Comparison of ENCODE assay signal across 21 cellular contexts in the genomic region with DNA sequence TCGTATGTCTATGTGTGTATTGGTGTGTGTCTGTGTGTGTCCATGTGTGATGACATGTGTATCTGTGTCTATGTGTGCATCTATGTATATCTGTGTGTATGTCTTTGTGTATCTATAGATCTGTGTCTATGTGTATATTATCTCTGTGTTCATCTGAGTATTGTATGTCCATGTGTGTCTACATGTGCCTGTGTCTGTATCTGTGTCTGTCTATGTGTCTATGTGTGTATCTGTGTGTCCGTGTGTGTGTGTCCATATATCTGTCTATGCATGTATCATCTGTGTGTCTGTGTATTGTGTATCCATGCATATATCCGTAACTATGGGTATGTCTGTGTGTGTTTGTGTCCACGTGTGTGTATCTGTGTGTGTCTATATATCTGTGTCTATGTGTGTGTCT. TPM values are rescaled to one million over a fixed set of nuclear protein-coding genes. Genes with fewer than 3 reads are reported as not detected.
DNase-seq lines count a peak whose midpoint lies in the region; ATAC-seq and TF ChIP-seq lines count a peak whose summit lies in the region.
"Had no signal": no experiment of that assay in that cellular context is flagged by ENCODE, and none has a peak within 500 bp of the region (broad histone marks: within the 10 kb centered on the region; RNA-seq: fewer than 3 reads in every experiment).

No MANE protein-coding gene starts in this region.

- H3K9me3 ChIP-seq in naive thymus-derived CD4-positive, alpha-beta T cell (ENCODE audit: control insufficient read depth in 2 of 3, low read length in 3 of 3): no peaks in the 10 kb centered on the region
- H3K9me3 ChIP-seq: SJCRH30 had no signal

- H3K4me1 Mint-ChIP-seq in GM23338: peaks cover 52% of the 10 kb centered on the region
- H3K4me1 Mint-ChIP-seq in WTC11: peaks cover 50% of the 10 kb centered on the region
- H3K4me1 Mint-ChIP-seq in naive thymus-derived CD4-positive, alpha-beta T cell: peaks cover 0 to 6% (median 4%) of the 10 kb centered on the region in 7 donors
- H3K4me1 Mint-ChIP-seq in type B pancreatic cell (ENCODE audit: unreplicated experiment): peaks cover 17% of the 10 kb centered on the region

- H3K36me3 Mint-ChIP-seq in GM23338 (ENCODE audit: low read depth) (peaks cover 9% of the 10 kb centered on the region), WTC11 (no peaks in the 10 kb centered on the region), type B pancreatic cell (peaks cover 6% of the 10 kb centered on the region)
- H3K36me3 Mint-ChIP-seq in naive thymus-derived CD4-positive, alpha-beta T cell: no peaks in the 10 kb centered on the region
- H3K36me3 Mint-ChIP-seq: CD4-positive, CD25-positive, alpha-beta regulatory T cell had no signal

- peaks cover 10% of the 10 kb centered on the region; the same call in 1 of the 2 replicates for H3F3A ChIP-seq in GM23338 (replicated peaks; ENCODE audit: low read depth)

- no peak overlapping the region for H3K4me3 ChIP-seq in GM23338
- no peak overlapping the region for H3K4me3 ChIP-seq in naive thymus-derived CD4-positive, alpha-beta T cell (ENCODE audit: low read length)
- H3K4me3 ChIP-seq: GM12878, SJCRH30 had no signal

- intact Hi-C loops in naive thymus-derived CD4-positive, alpha-beta T cell (cut with micrococcal nuclease): no loop called here

- H4K20me1 ChIP-seq in GM23338 (replicated peaks; ENCODE audit: insufficient read depth): 0 out of 2 replicates have a peak, but pooled peaks cover 4% of the 10 kb centered on the region

- H3K79me2 ChIP-seq in GM23338 (replicated peaks; ENCODE audit: insufficient read depth): peaks cover 14% of the 10 kb centered on the region

- H3K9me3 Mint-ChIP-seq in GM23338 (0 out of 3 replicates have a peak, but pooled peaks cover 5% of the 10 kb centered on the region), WTC11 (no peaks in the 10 kb centered on the region), type B pancreatic cell (no peaks in the 10 kb centered on the region)
- no peaks in the 10 kb centered on the region for H3K9me3 Mint-ChIP-seq in naive thymus-derived CD4-positive, alpha-beta T cell

- TF ChIP-seq CTCF in GM23338 (conservative IDR thresholded peaks at IDR 0.05; ENCODE audit: low read depth in 2 of 2) (no peak), WTC11 (IDR thresholded peaks at IDR 0.05) (no peak), type B pancreatic cell (conservative IDR thresholded peaks at IDR 0.05) (no peak)

- no peak for ATAC-seq in GM23338
- ATAC-seq in WTC11: no peak
- no peak for ATAC-seq in naive thymus-derived CD4-positive, alpha-beta T cell
- ATAC-seq in HG02588 (IDR thresholded peaks at IDR 0.05; ENCODE audit: unreplicated experiment): no peak
- ATAC-seq: GM12878, HCT116 had no signal

- H3K4me2 ChIP-seq in GM23338: peak overlapping the region; percentile 67; the same call in 1 of the 2 replicates

- CTCF ChIA-PET in WTC11 (lab: Charles Lee): interaction anchor here (1.0 to 2.9 kb wide), 8 partner anchors 10 to 134 kb away, joined by 3 to 18 read pairs (median 6); no protein-coding TSS in a partner anchor
- CTCF ChIA-PET in naive thymus-derived CD4-positive, alpha-beta T cell (lab: Charles Lee): no interaction called here

- H2AFZ ChIP-seq in GM23338: no peak overlapping the region

- H3K4me3 Mint-ChIP-seq in GM23338: no peak overlapping the region; the same call in 2 of the 3 replicates
- no peak overlapping the region for H3K4me3 Mint-ChIP-seq in WTC11
- H3K4me3 Mint-ChIP-seq in naive thymus-derived CD4-positive, alpha-beta T cell: peak overlapping the region in 6 of 10 donors; percentile 1 to 40 (median 24)
- H3K4me3 Mint-ChIP-seq in type B pancreatic cell: peak overlapping the region; percentile 21
- H3K4me3 Mint-ChIP-seq: CD4-positive, CD25-positive, alpha-beta regulatory T cell had no signal

- DNase-seq in GM23338 (ENCODE audit: low spot score): no peak
- no peak for DNase-seq in WTC11 (ENCODE audit: low spot score)
- DNase-seq in naive thymus-derived CD4-positive, alpha-beta T cell: no peak
- no peak for DNase-seq in type B pancreatic cell (ENCODE audit: extremely low spot score, unreplicated experiment)
- DNase-seq in activated CD4-positive, CD25-positive, alpha-beta regulatory T cell (lab: John Stamatoyannopoulos, UW): no peak
- DNase-seq in SHP77 treated with DMSO at 0.1 percent for 48 hours (lab: John Stamatoyannopoulos, UW): no peak
- DNase-seq in dermis blood vessel endothelial cell: no peak
- DNase-seq: CD4-positive, CD25-positive, alpha-beta regulatory T cell; COR-L47; Karpas-422; NCI-H1092; NCI-H1417 treated with DMSO at 0.1 percent for 48 hours; NCI-H1694 treated with DMSO at 0.1 percent for 48 hours; NCI-H2081; NCI-H2227 treated with DMSO at 0.1 percent for 48 hours; OCI-M1; SJCRH30 had no signal

- H3K4me1 ChIP-seq in GM23338 (ENCODE audit: insufficient read depth): peaks cover 20% of the 10 kb centered on the region
- H3K4me1 ChIP-seq in naive thymus-derived CD4-positive, alpha-beta T cell (ENCODE audit: control insufficient read depth in 2 of 2, insufficient read depth in 2 of 2, low read length in 2 of 2): no peaks in the 10 kb centered on the region

- H3K36me3 ChIP-seq in GM23338 (ENCODE audit: insufficient read depth): no peaks in the 10 kb centered on the region
- H3K36me3 ChIP-seq in naive thymus-derived CD4-positive, alpha-beta T cell (ENCODE audit: control insufficient read depth in 2 of 3, insufficient read depth in 3 of 3, low read length in 3 of 3): no peaks in the 10 kb centered on the region
- H3K36me3 ChIP-seq: SJCRH30 had no signal

- no peak overlapping the region for H3K27ac Mint-ChIP-seq in GM23338
- H3K27ac Mint-ChIP-seq in WTC11: peak overlapping the region; percentile 18; the same call in 1 of the 2 replicates
- no peak overlapping the region for H3K27ac Mint-ChIP-seq in naive thymus-derived CD4-positive, alpha-beta T cell
- H3K27ac Mint-ChIP-seq in type B pancreatic cell: peak overlapping the region; percentile 3

- no peak overlapping the region for H3K27ac ChIP-seq in GM23338 (ENCODE audit: low read depth)
- H3K27ac ChIP-seq in naive thymus-derived CD4-positive, alpha-beta T cell (ENCODE audit: low read depth, low read length): no peak overlapping the region
- H3K27ac ChIP-seq: HL-60, SJCRH30 had no signal

- POLR2A ChIA-PET in WTC11 (lab: Charles Lee): no interaction called here
- POLR2A ChIA-PET in naive thymus-derived CD4-positive, alpha-beta T cell (lab: Charles Lee): no interaction called here

- no peaks in the 10 kb centered on the region for H3K27me3 ChIP-seq in GM23338 (ENCODE audit: insufficient read depth)
- peaks cover 0 to 5% of the 10 kb centered on the region in 2 donors for H3K27me3 ChIP-seq in naive thymus-derived CD4-positive, alpha-beta T cell (ENCODE audit: control insufficient read depth in 2 of 2, insufficient read depth in 2 of 2, low read length in 2 of 2)
- H3K27me3 ChIP-seq: SJCRH30 had no signal

- peaks cover 21% of the 10 kb centered on the region for H3K27me3 Mint-ChIP-seq in GM23338 (ENCODE audit: insufficient read depth, low read depth, poor library complexity)
- peaks cover 5% of the 10 kb centered on the region; the same call in 1 of the 2 replicates for H3K27me3 Mint-ChIP-seq in WTC11 (ENCODE audit: low read depth)
- peaks cover 20 to 33% (median 29%) of the 10 kb centered on the region in 5 donors for H3K27me3 Mint-ChIP-seq in naive thymus-derived CD4-positive, alpha-beta T cell
- H3K27me3 Mint-ChIP-seq in type B pancreatic cell: peaks cover 28% of the 10 kb centered on the region

- H3K9me2 ChIP-seq in GM23338 (ENCODE audit: insufficient read depth): no peaks in the 10 kb centered on the region

TF ChIP-seq in GM23338, 12 proteins besides CTCF, POLR2A, EP300 and RAD21 (continues in another document):
- TF ChIP-seq EZH2phosphoT487 (IDR thresholded peaks at IDR 0.05; ENCODE audit: unreplicated experiment): no peak
- TF ChIP-seq, protein P1, sequence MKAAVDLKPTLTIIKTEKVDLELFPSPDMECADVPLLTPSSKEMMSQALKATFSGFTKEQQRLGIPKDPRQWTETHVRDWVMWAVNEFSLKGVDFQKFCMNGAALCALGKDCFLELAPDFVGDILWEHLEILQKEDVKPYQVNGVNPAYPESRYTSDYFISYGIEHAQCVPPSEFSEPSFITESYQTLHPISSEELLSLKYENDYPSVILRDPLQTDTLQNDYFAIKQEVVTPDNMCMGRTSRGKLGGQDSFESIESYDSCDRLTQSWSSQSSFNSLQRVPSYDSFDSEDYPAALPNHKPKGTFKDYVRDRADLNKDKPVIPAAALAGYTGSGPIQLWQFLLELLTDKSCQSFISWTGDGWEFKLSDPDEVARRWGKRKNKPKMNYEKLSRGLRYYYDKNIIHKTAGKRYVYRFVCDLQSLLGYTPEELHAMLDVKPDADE (IDR thresholded peaks at IDR 0.05): no peak
- no peak for TF ChIP-seq JUNB (IDR thresholded peaks at IDR 0.05; ENCODE audit: unreplicated experiment)
- no peak for TF ChIP-seq POLR2AphosphoS5 (IDR thresholded peaks at IDR 0.05; ENCODE audit: low read depth)
- TF ChIP-seq CREB1 (CRISPR knock-in tag; IDR thresholded peaks at IDR 0.05; ENCODE audit: low read depth): no peak

TF ChIP-seq in WTC11, 78 proteins besides CTCF, POLR2A, EP300 and RAD21 (continues in another document):
- TF ChIP-seq ZNF423 (CRISPR knock-in tag; IDR thresholded peaks at IDR 0.05) (no peak), ZNF416 (CRISPR knock-in tag; IDR thresholded peaks at IDR 0.05) (no peak), ZNF121 (CRISPR knock-in tag; IDR thresholded peaks at IDR 0.05) (no peak), JAZF1 (CRISPR knock-in tag; IDR thresholded peaks at IDR 0.05) (no peak), GABPB1 (CRISPR knock-in tag; IDR thresholded peaks at IDR 0.05) (no peak), ZNF671 (CRISPR knock-in tag; IDR thresholded peaks at IDR 0.05) (no peak), NFYB (CRISPR knock-in tag; conservative IDR thresholded peaks at IDR 0.05; ENCODE audit: low read depth) (no peak), ETV6 (CRISPR knock-in tag; IDR thresholded peaks at IDR 0.05) (no peak), HMGA2 (CRISPR knock-in tag; IDR thresholded peaks at IDR 0.05) (no peak)
- TF ChIP-seq, protein P2, sequence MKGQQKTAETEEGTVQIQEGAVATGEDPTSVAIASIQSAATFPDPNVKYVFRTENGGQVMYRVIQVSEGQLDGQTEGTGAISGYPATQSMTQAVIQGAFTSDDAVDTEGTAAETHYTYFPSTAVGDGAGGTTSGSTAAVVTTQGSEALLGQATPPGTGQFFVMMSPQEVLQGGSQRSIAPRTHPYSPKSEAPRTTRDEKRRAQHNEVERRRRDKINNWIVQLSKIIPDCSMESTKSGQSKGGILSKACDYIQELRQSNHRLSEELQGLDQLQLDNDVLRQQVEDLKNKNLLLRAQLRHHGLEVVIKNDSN (CRISPR knock-in tag; IDR thresholded peaks at IDR 0.05): no peak

RNA-seq across cellular contexts. Expression of a gene that starts 2.7 kb away (rescaled TPM):
- total RNA-seq in GM23338 (2014; rRNA removed; shearing (Covaris generic)): 24.8 and 26.8 TPM in 2 replicates
- 7.6 and 8.0 TPM in 2 replicates for polyA plus RNA-seq in GM23338 (2016; fragmentation: Nextera tagmentation; extraction: Ambion mirVana)
- 48.0 to 64.9 TPM (median 49.1 TPM) in 3 replicates for total RNA-seq in WTC11 (2021)
- 10 to 100 TPM in 1 of 5 experiments, 1 to 10 TPM in 3, under 1 TPM in 1; 0.22 to 27.0 (median 4.6) TPM for total RNA-seq in naive thymus-derived CD4-positive, alpha-beta T cell
- not detected for polyA plus RNA-seq in naive thymus-derived CD4-positive, alpha-beta T cell
- total RNA-seq in type B pancreatic cell (ENCODE audit: low replicate concordance): 17.4 and 18.1 TPM in 2 replicates
- 2.7 and 4.6 TPM in 2 replicates for total RNA-seq in dermis blood vessel endothelial cell
- total RNA-seq: CD4-positive, CD25-positive, alpha-beta regulatory T cell had no signal
- polyA plus RNA-seq: CD4-positive, CD25-positive, alpha-beta regulatory T cell; GM12878 had no signal

Comparison
In these comparisons a context has a peak if more than half of its experiments do, and no peak if none do; other contexts are left out.
1. H3K27ac Mint-ChIP-seq: peak in WTC11 (single experiment) and type B pancreatic cell (single experiment); none in GM23338 (single experiment) and naive thymus-derived CD4-positive, alpha-beta T cell (0 of 9).
2. H3K4me3 Mint-ChIP-seq: peak in naive thymus-derived CD4-positive, alpha-beta T cell (6 of 10) and type B pancreatic cell (single experiment); none in GM23338 (single experiment) and WTC11 (single experiment).